1 cellular context compared by ENCODE assay signal in the genomic region with DNA sequence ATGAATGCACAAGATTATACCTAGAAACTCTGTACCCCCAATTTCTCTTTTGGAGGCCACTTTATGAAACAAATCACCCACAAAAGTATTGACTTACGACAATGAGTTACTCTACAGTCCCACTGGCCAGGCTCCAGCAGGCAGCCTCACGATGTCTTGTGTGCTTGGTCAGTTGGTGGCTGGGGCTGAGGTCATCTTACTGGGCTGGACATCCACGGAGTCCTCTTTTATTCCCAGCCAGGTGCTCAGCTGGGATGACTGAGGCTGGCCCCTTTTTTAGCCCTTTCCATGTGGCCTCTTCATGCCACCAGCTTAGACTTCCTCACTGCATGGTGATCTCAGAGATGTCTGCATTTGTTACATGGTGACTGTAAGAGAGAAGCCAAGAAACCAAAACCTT.
TF ChIP-seq lines count a peak whose summit lies in the region.

No MANE protein-coding gene starts in this region.

TF ChIP-seq in GM23338, 12 proteins besides CTCF, POLR2A, EP300 and RAD21 (continued from another document):
- TF ChIP-seq, protein P1, sequence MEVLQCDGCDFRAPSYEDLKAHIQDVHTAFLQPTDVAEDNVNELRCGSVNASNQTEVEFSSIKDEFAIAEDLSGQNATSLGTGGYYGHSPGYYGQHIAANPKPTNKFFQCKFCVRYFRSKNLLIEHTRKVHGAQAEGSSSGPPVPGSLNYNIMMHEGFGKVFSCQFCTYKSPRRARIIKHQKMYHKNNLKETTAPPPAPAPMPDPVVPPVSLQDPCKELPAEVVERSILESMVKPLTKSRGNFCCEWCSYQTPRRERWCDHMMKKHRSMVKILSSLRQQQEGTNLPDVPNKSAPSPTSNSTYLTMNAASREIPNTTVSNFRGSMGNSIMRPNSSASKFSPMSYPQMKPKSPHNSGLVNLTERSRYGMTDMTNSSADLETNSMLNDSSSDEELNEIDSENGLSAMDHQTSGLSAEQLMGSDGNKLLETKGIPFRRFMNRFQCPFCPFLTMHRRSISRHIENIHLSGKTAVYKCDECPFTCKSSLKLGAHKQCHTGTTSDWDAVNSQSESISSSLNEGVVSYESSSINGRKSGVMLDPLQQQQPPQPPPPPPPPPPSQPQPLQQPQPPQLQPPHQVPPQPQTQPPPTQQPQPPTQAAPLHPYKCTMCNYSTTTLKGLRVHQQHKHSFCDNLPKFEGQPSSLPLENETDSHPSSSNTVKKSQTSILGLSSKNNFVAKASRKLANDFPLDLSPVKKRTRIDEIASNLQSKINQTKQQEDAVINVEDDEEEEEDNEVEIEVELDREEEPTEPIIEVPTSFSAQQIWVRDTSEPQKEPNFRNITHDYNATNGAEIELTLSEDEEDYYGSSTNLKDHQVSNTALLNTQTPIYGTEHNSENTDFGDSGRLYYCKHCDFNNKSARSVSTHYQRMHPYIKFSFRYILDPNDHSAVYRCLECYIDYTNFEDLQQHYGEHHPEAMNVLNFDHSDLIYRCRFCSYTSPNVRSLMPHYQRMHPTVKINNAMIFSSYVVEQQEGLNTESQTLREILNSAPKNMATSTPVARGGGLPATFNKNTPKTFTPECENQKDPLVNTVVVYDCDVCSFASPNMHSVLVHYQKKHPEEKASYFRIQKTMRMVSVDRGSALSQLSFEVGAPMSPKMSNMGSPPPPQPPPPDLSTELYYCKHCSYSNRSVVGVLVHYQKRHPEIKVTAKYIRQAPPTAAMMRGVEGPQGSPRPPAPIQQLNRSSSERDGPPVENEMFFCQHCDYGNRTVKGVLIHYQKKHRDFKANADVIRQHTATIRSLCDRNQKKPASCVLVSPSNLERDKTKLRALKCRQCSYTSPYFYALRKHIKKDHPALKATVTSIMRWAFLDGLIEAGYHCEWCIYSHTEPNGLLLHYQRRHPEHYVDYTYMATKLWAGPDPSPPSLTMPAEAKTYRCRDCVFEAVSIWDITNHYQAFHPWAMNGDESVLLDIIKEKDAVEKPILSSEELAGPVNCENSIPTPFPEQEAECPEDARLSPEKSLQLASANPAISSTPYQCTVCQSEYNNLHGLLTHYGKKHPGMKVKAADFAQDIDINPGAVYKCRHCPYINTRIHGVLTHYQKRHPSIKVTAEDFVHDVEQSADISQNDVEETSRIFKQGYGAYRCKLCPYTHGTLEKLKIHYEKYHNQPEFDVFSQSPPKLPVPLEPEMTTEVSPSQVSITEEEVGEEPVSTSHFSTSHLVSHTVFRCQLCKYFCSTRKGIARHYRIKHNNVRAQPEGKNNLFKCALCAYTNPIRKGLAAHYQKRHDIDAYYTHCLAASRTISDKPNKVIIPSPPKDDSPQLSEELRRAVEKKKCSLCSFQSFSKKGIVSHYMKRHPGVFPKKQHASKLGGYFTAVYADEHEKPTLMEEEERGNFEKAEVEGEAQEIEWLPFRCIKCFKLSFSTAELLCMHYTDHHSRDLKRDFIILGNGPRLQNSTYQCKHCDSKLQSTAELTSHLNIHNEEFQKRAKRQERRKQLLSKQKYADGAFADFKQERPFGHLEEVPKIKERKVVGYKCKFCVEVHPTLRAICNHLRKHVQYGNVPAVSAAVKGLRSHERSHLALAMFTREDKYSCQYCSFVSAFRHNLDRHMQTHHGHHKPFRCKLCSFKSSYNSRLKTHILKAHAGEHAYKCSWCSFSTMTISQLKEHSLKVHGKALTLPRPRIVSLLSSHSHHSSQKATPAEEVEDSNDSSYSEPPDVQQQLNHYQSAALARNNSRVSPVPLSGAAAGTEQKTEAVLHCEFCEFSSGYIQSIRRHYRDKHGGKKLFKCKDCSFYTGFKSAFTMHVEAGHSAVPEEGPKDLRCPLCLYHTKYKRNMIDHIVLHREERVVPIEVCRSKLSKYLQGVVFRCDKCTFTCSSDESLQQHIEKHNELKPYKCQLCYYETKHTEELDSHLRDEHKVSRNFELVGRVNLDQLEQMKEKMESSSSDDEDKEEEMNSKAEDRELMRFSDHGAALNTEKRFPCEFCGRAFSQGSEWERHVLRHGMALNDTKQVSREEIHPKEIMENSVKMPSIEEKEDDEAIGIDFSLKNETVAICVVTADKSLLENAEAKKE (CRISPR knock-in tag; IDR thresholded peaks at IDR 0.05), result no peak
- no peak for TF ChIP-seq POLR2AphosphoS5 (IDR thresholded peaks at IDR 0.05; ENCODE audit: low read depth)
TF ChIP-seq in GM23338: peak in this region for 0.
